1 cellular context compared by ENCODE assay signal in the genomic region with DNA sequence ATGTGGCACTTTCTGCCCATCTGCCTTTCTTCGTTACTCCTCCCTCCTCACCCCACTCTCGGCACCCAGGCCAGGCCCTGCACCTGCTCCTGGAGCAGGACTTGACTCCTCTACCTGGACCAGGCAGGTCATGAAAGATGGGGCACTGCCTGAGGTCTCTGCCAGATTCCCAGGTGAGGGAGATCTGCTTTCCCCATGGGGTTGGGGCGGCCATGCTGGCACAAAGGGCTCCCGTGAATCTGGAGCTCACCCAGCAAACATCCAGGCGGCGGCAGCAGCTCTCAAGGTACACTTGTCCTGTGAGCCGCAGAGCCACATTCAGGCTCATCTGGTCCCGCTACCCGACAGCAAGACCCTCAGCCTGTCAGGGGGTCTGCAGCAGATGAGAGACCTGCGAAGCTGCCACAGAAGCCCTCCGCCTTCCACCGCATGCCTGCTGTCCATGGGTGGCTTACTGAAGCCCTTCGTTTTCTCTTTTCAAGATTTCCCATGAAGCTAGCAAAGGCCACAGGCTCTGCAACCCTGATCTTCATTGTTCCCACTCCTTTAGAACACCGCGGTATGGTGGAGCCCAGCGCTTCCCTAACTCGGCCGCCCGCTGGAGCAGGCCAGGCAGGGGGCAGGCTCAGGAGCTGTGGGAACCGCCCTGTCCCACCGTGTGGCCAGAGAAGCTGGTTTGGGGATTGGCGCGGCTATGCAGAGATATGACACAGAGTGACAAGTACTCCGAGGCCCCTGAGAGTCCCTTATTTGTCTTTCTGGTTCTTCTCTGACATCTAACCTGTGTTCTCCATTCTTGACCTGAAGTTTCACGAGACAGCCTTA.
A peak's percentile ranks its signal among the peaks of the same experiment; 100 is the strongest.
TF ChIP-seq lines count a peak whose summit lies in the region.

No MANE protein-coding gene starts in this region.

TF ChIP-seq in K562, 482 proteins besides CTCF, POLR2A, EP300 and RAD21:
- TF ChIP-seq, protein P1, sequence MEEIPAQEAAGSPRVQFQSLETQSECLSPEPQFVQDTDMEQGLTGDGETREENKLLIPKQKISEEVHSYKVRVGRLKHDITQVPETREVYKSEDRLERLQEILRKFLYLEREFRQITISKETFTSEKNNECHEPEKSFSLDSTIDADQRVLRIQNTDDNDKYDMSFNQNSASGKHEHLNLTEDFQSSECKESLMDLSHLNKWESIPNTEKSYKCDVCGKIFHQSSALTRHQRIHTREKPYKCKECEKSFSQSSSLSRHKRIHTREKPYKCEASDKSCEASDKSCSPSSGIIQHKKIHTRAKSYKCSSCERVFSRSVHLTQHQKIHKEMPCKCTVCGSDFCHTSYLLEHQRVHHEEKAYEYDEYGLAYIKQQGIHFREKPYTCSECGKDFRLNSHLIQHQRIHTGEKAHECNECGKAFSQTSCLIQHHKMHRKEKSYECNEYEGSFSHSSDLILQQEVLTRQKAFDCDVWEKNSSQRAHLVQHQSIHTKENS (CRISPR knock-in tag; IDR thresholded peaks at IDR 0.05), result no peak
- TF ChIP-seq ZBTB33 (CRISPR knock-in tag; IDR thresholded peaks at IDR 0.05), result peak; percentile 58; the same call in 1 of the 2 replicates
